In the genomic region with DNA sequence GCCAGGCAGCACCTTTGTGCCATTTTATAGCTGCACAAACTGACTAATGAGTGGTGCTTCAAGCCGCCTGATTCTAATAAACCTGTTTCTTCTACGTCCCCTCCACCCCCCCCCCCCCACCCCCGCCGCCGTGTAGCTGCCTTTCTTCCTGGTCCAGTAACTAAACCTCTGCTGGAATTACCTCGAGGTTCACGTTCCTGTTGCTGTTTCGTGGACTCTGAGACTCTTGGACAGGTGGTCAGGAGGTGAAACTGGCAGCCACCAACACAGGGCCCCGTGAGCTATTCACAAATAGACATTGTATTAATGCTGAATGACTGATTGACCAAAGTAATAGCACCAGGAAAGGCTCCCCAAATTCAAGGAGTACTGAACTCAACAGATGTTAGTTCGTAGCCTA, we compare ENCODE assay signal across 24 cellular contexts.
"Had no signal": no experiment of that assay in that cellular context is flagged by ENCODE, and none has a peak within 500 bp of the region (broad histone marks: within the 10 kb centered on the region; RNA-seq: fewer than 3 reads in every experiment).

No MANE protein-coding gene starts in this region.

- H3K36me3 Mint-ChIP-seq: memory B cell; natural killer cell; stimulated activated memory B cell treated with anti-CD40 and anti-IgM and Interleukin-4, amounts not matched to agents 10 μg/mL and 1 μg/mL and 100 μg/mL, for 72 hours; type B pancreatic cell had no signal

- ATAC-seq: esophagus mucosa; gastrocnemius medialis; left lobe of liver; natural killer cell; sciatic nerve; stimulated activated memory B cell treated with anti-CD40 and anti-IgM and Interleukin-4, amounts not matched to agents 10 μg/mL and 1 μg/mL and 100 μg/mL, for 72 hours; stimulated activated naive CD8-positive, alpha-beta T cell treated with anti-CD3 and anti-CD28 coated beads, Interleukin-15, Interleukin-2, amounts not matched to agents 100 U/mL and 50 U/mL, for 24 hours had no signal

- H3K79me2 ChIP-seq: parathyroid adenoma had no signal

- H2AFZ ChIP-seq: parathyroid adenoma had no signal

- H3K4me1 Mint-ChIP-seq: natural killer cell had no signal

- H3K4me3 ChIP-seq: dorsolateral prefrontal cortex, gastrocnemius medialis, lung, right atrium auricular region, testis, tibial artery had no signal

- H3K27ac ChIP-seq: dorsolateral prefrontal cortex, epithelial cell of prostate, gastrocnemius medialis, parathyroid adenoma, right atrium auricular region, testis, tibial artery had no signal

- H3K36me3 ChIP-seq: gastrocnemius medialis, right atrium auricular region, tibial artery had no signal

- H3K27me3 Mint-ChIP-seq: memory B cell; progenitor cell of endocrine pancreas; stimulated activated memory B cell treated with anti-CD40 and anti-IgM and Interleukin-4, amounts not matched to agents 10 μg/mL and 1 μg/mL and 100 μg/mL, for 72 hours had no signal

- H3K27ac Mint-ChIP-seq: memory B cell; natural killer cell; progenitor cell of endocrine pancreas; stimulated activated memory B cell treated with anti-CD40 and anti-IgM and Interleukin-4, amounts not matched to agents 10 μg/mL and 1 μg/mL and 100 μg/mL, for 72 hours; type B pancreatic cell had no signal

- H3K4me1 ChIP-seq: gastrocnemius medialis, testis, tibial artery had no signal

- H3K9me3 Mint-ChIP-seq: memory B cell; natural killer cell; stimulated activated memory B cell treated with anti-CD40 and anti-IgM and Interleukin-4, amounts not matched to agents 10 μg/mL and 1 μg/mL and 100 μg/mL, for 72 hours; type B pancreatic cell had no signal

- H3K9me3 ChIP-seq: gastrocnemius medialis, right atrium auricular region, testis, tibial artery had no signal

- H3K9ac ChIP-seq: parathyroid adenoma had no signal

- H3K27me3 ChIP-seq: right atrium auricular region, testis, tibial artery had no signal

- H3K4me3 Mint-ChIP-seq: memory B cell; natural killer cell; stimulated activated memory B cell treated with anti-CD40 and anti-IgM and Interleukin-4, amounts not matched to agents 10 μg/mL and 1 μg/mL and 100 μg/mL, for 72 hours; type B pancreatic cell had no signal

- DNase-seq: dorsolateral prefrontal cortex; effector CD4-positive, alpha-beta T cell; foreskin fibroblast; gastrocnemius medialis; head of caudate nucleus; kidney; natural killer cell; occipital lobe; stimulated activated CD4-positive, alpha-beta T cell treated with anti-CD3 and anti-CD28 coated beads, Interleukin-4, amount 100 ng/mL, for 4 hours; stimulated activated naive CD8-positive, alpha-beta T cell treated with anti-CD3 and anti-CD28 coated beads, Interleukin-15, Interleukin-2, amounts not matched to agents 100 U/mL and 50 U/mL, for 24 hours; substantia nigra; testis; tibial artery had no signal
